17 cellular contexts compared by ENCODE assay signal in genomic region chr17:11779906-11780305, GRCh38.
A peak's percentile ranks its signal among the peaks of the same experiment; 100 is the strongest.
DNase-seq lines count a peak whose midpoint lies in the region; ATAC-seq and TF ChIP-seq lines count a peak whose summit lies in the region.
"Had no signal": no experiment of that assay in that cellular context is flagged by ENCODE, and none has a peak within 500 bp of the region (broad histone marks: within the 10 kb centered on the region; RNA-seq: fewer than 3 reads in every experiment).

No MANE protein-coding gene starts in this region.

- H3K4me3 Mint-ChIP-seq in MCF 10A (ENCODE audit: unreplicated experiment): no peak overlapping the region
- H3K4me3 Mint-ChIP-seq in endodermal cell: no peak overlapping the region
- H3K4me3 Mint-ChIP-seq: B cell; CD4-positive, alpha-beta T cell; H9 had no signal

- POLR2A ChIA-PET in MCF 10A (lab: Yijun Ruan, JAX): interaction anchor here (0.6 to 1.4 kb wide), 2 partner anchors 15 to 1507 kb away, joined by 3 to 4 read pairs; no protein-coding TSS in a partner anchor
- POLR2A ChIA-PET in A673 (lab: Charles Lee; ENCODE audit: low non-redundant PET): no interaction called here

- peaks cover 6% of the 10 kb centered on the region for H3K4me1 Mint-ChIP-seq in MCF 10A (ENCODE audit: insufficient read depth, unreplicated experiment)
- H3K4me1 Mint-ChIP-seq in endodermal cell: no peaks in the 10 kb centered on the region
- H3K4me1 Mint-ChIP-seq: B cell, H9, IgD-negative memory B cell had no signal

- no TSS peak for BruUV-seq in MCF 10A (replicated peaks; lab: Mats Ljungman, UMichigan)
- no TSS peak for BruUV-seq in mammary epithelial cell (replicated peaks; lab: Mats Ljungman, UMichigan)
- BruUV-seq in A673 (replicated peaks; lab: Mats Ljungman, UMichigan): no TSS peak

- no peaks in the 10 kb centered on the region for H3K79me2 ChIP-seq in mammary epithelial cell (ENCODE audit: insufficient read depth, low read length)

- H3K27me3 ChIP-seq in mammary epithelial cell (ENCODE audit: insufficient read depth, low read length): no peaks in the 10 kb centered on the region
- no peaks in the 10 kb centered on the region for H3K27me3 ChIP-seq in gastroesophageal sphincter
- no peaks in the 10 kb centered on the region for H3K27me3 ChIP-seq in A673 (replicated peaks; ENCODE audit: insufficient read depth, low read depth, low read length, poor library complexity)
- no peaks in the 10 kb centered on the region for H3K27me3 ChIP-seq in endodermal cell (ENCODE audit: control insufficient read depth, insufficient read depth, low read length, poor library complexity, severe bottlenecking)

- no peak overlapping the region for H3K4me3 ChIP-seq in mammary epithelial cell (replicated peaks in 1 of 3; ENCODE audit: insufficient read depth in 1 of 3, low read depth in 2 of 3, low read length in 3 of 3)
- no peak overlapping the region for H3K4me3 ChIP-seq in gastroesophageal sphincter
- H3K4me3 ChIP-seq in skin epidermis: no peak overlapping the region
- H3K4me3 ChIP-seq in A673 (ENCODE audit: low read depth, low read length, poor library complexity, severe bottlenecking): no peak overlapping the region
- H3K4me3 ChIP-seq in endodermal cell (ENCODE audit: low read length): no peak overlapping the region
- H3K4me3 ChIP-seq: GM12878 had no signal

- H3K36me3 Mint-ChIP-seq in MCF 10A (ENCODE audit: insufficient read depth, unreplicated experiment): no peaks in the 10 kb centered on the region
- no peaks in the 10 kb centered on the region for H3K36me3 Mint-ChIP-seq in endodermal cell (ENCODE audit: low read depth)
- H3K36me3 Mint-ChIP-seq: IgD-negative memory B cell had no signal

- H3K27me3 Mint-ChIP-seq in MCF 10A (ENCODE audit: insufficient read depth, unreplicated experiment): no peaks in the 10 kb centered on the region
- peaks cover 2% of the 10 kb centered on the region for H3K27me3 Mint-ChIP-seq in endodermal cell (ENCODE audit: insufficient read depth)
- H3K27me3 Mint-ChIP-seq: B cell; CD4-positive, alpha-beta T cell had no signal

- TF ChIP-seq CTCF in MCF 10A (IDR thresholded peaks at IDR 0.05; ENCODE audit: unreplicated experiment) (no peak), mammary epithelial cell (conservative IDR thresholded peaks at IDR 0.05 in 1 of 2, IDR thresholded peaks at IDR 0.05 in 1 of 2; ENCODE audit: extremely low read depth in 1 of 2, insufficient read depth in 1 of 2, low read depth in 1 of 2, low read length in 2 of 2) (no peak), gastroesophageal sphincter (IDR thresholded peaks at IDR 0.05) (no peak), A673 (conservative IDR thresholded peaks at IDR 0.05; ENCODE audit: low read depth, low read length) (no peak), endodermal cell (conservative IDR thresholded peaks at IDR 0.05) (no peak)

- TF ChIP-seq EP300 in gastroesophageal sphincter (IDR thresholded peaks at IDR 0.05): no peak

- ATAC-seq in gastroesophageal sphincter: peak; percentile 46
- no peak for ATAC-seq in HG03520 (IDR thresholded peaks at IDR 0.05; ENCODE audit: unreplicated experiment)
- ATAC-seq: GM12878 had no signal

- no peak overlapping the region for H3K27ac ChIP-seq in mammary epithelial cell (ENCODE audit: insufficient read depth, low read depth, low read length)
- H3K27ac ChIP-seq in gastroesophageal sphincter: peak overlapping the region in 1 of 4 donors; percentile 17
- H3K27ac ChIP-seq in skin epidermis: peak overlapping the region in 15 of 21 experiments; percentile 10 to 82 (median 53)
- no peak overlapping the region for H3K27ac ChIP-seq in A673 (ENCODE audit: low read depth, low read length, poor library complexity, severe bottlenecking)
- no peak overlapping the region for H3K27ac ChIP-seq in endodermal cell (ENCODE audit: low read depth, low read length)
- H3K27ac ChIP-seq: 22Rv1 had no signal

- no peak for TF ChIP-seq POLR2A in gastroesophageal sphincter (IDR thresholded peaks at IDR 0.05)

- no peak overlapping the region for H2AFZ ChIP-seq in mammary epithelial cell (ENCODE audit: low read depth, low read length)

- no peak for DNase-seq in MCF 10A (ENCODE audit: unreplicated experiment)
- no peak for DNase-seq in mammary epithelial cell
- no peak for DNase-seq in A673 (ENCODE audit: low spot score)
- no peak for DNase-seq in endodermal cell
- DNase-seq: C1 segment of cervical spinal cord; Calu3; CD4-positive, alpha-beta T cell; DMS79; GOT3; H9 had no signal

- H3K27ac Mint-ChIP-seq in MCF 10A (ENCODE audit: low read depth, unreplicated experiment) (peak overlapping the region; percentile 73), endodermal cell (no peak overlapping the region)
- H3K27ac Mint-ChIP-seq: B cell; CD4-positive, alpha-beta T cell; H9; IgD-negative memory B cell had no signal

- intact Hi-C loops in MCF 10A (cut with micrococcal nuclease) (no loop called here), mammary epithelial cell (cut with micrococcal nuclease) (no loop called here), A673 (cut with micrococcal nuclease; ENCODE audit: unreplicated experiment) (loop anchor here (10.0 kb wide), 1 partner anchor 155 kb away; no protein-coding TSS in a partner anchor)

- peaks cover 17% of the 10 kb centered on the region for H3K9me3 ChIP-seq in mammary epithelial cell (replicated peaks; ENCODE audit: insufficient read depth, low read length)
- H3K9me3 ChIP-seq in gastroesophageal sphincter: no peaks in the 10 kb centered on the region
- H3K9me3 ChIP-seq in A673 (ENCODE audit: low read depth, low read length, poor library complexity, severe bottlenecking): no peaks in the 10 kb centered on the region
- no peaks in the 10 kb centered on the region for H3K9me3 ChIP-seq in endodermal cell (ENCODE audit: control insufficient read depth, low read length)

- no peaks in the 10 kb centered on the region for H4K20me1 ChIP-seq in mammary epithelial cell (ENCODE audit: insufficient read depth, low read length)

- CTCF ChIA-PET in MCF 10A (lab: Yijun Ruan, JAX): interaction anchor here (0.9 to 1.1 kb wide), 3 partner anchors 8 to 100 kb away, joined by 3 read pairs; no protein-coding TSS in a partner anchor
- CTCF ChIA-PET in mammary epithelial cell (lab: Charles Lee; ENCODE audit: low non-redundant PET): no interaction called here
- CTCF ChIA-PET in A673 (lab: Charles Lee): no interaction called here

- dilution Hi-C loops in mammary epithelial cell (cut with HindIII; ENCODE audit: low sequenced_read_pairs): no loop called here

- H3K9ac ChIP-seq in mammary epithelial cell (ENCODE audit: insufficient read depth, low read length) (no peak overlapping the region), endodermal cell (ENCODE audit: extremely low read depth, low read length, poor library complexity, severe bottlenecking) (no peak overlapping the region)

- in situ Hi-C loops in mammary epithelial cell (cut with MboI; ENCODE audit: low sequenced_read_pairs in 2 of 2): no loop called here

- no peaks in the 10 kb centered on the region for H3K36me3 ChIP-seq in mammary epithelial cell (ENCODE audit: insufficient read depth, low read length)
- no peaks in the 10 kb centered on the region for H3K36me3 ChIP-seq in gastroesophageal sphincter
- H3K36me3 ChIP-seq in A673 (ENCODE audit: insufficient read depth, low read length, poor library complexity, severe bottlenecking): no peaks in the 10 kb centered on the region
- H3K36me3 ChIP-seq in endodermal cell (ENCODE audit: control insufficient read depth, insufficient read depth, low read length): no peaks in the 10 kb centered on the region

- no peak overlapping the region for H3K4me2 ChIP-seq in mammary epithelial cell (ENCODE audit: insufficient read depth, low read depth, low read length)

- H3K9me3 Mint-ChIP-seq in MCF 10A (ENCODE audit: unreplicated experiment) (no peaks in the 10 kb centered on the region), endodermal cell (no peaks in the 10 kb centered on the region)

- no peaks in the 10 kb centered on the region for H3K4me1 ChIP-seq in mammary epithelial cell (ENCODE audit: insufficient read depth, low read length)
- no peaks in the 10 kb centered on the region for H3K4me1 ChIP-seq in gastroesophageal sphincter
- H3K4me1 ChIP-seq in A673 (ENCODE audit: insufficient read depth, low read length, poor library complexity, severe bottlenecking): no peaks in the 10 kb centered on the region
- no peaks in the 10 kb centered on the region for H3K4me1 ChIP-seq in endodermal cell (ENCODE audit: control insufficient read depth, insufficient read depth, low read length)

- 0% methylated on average over 1 of the region's 1 CpG for WGBS in mammary epithelial cell (ENCODE audit: low coverage, missing lambda C conversion rate)
- WGBS in gastroesophageal sphincter (ENCODE audit: low coverage in 1 of 2), 2 donors: no CpG with 5 or more reads among the region's 1 CpG
- WGBS in endodermal cell (ENCODE audit: insufficient coverage in 1 of 2, insufficient read length in 1 of 2), 2 experiments: 75 to 100% methylated on average over 1 of the region's 1 CpG

Comparison
In these comparisons a context has a peak if more than half of its experiments do, and no peak if none do; other contexts are left out.
1. H3K27ac ChIP-seq: peak in skin epidermis (15 of 21); none in mammary epithelial cell (single experiment), A673 (single experiment) and endodermal cell (single experiment).